In the genomic region with DNA sequence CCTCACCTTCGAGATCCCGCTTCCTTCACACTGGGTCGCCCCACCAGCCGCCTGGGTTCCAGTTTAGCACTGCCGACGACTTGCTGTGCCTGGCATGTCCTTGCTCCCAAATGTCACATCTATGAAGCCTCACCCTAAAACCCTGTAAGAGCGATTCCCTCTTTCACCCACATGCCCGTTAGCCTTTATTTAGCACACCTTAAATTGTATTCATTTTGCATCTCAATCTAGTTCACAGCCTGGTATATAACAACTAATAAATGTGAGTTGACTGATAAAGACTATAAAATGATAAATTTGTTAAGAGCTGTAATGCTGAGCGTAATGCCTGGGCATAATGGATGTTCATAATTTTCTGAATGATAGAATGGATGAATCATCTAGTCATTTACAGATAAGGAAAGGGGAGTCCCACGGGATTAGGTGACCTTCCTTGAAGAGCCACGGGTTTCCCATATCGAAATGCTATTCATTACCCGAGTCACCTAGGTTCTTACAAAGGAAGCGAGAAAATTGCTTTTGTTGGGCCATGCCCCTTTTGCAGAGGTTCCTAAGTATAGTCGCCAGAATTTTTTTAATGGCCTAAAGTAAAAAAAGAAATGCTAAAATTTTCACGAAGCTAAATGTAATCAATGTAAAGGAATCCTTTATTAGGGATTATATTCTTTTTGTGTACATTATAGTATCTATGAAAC, we compare ENCODE assay signal across 8 cellular contexts. TPM values are rescaled to one million over a fixed set of nuclear protein-coding genes. Genes with fewer than 3 reads are reported as not detected.
DNase-seq lines count a peak whose midpoint lies in the region; ATAC-seq and TF ChIP-seq lines count a peak whose summit lies in the region.

No MANE protein-coding gene starts in this region.

- in situ Hi-C loops in HAP-1 (cut with MboI; ENCODE audit: low sequenced_read_pairs), result no loop called here

- H3K27ac Mint-ChIP-seq in activated T-helper 1 cell treated with anti-CD3 and anti-CD28 coated beads, Interleukin-12 subunit alpha, Interleukin-12 subunit beta, Interleukin-2, Interleukin-4 antibody, amounts not matched to agents 30 ng/mL and 10 ng/mL and 1 ng/mL, durations not matched to agents 14 hours and 24 hours and 36 hours, result peak overlapping the region; percentile 90
- H3K27ac Mint-ChIP-seq in immature natural killer cell, result peak overlapping the region; percentile 95 to 98 (median 97)

- DNase-seq in HAP-1 (ENCODE audit: low spot score in 2 of 2) (no peak), immature natural killer cell (no peak), thoracic aorta (ENCODE audit: low spot score) (no peak), NCI-H2029 treated with DMSO at 0.1 percent for 48 hours (lab: John Stamatoyannopoulos, UW) (no peak)
- DNase-seq in activated T-helper 1 cell treated with anti-CD3 and anti-CD28 coated beads, Interleukin-12 subunit alpha, Interleukin-12 subunit beta, Interleukin-2, Interleukin-4 antibody, amounts not matched to agents 30 ng/mL and 10 ng/mL and 1 ng/mL, durations not matched to agents 14 hours and 24 hours and 36 hours (ENCODE audit: low spot score), result no peak

- intact Hi-C loops in activated T-helper 1 cell treated with anti-CD3 and anti-CD28 coated beads, Interleukin-12 subunit alpha, Interleukin-12 subunit beta, Interleukin-2, Interleukin-4 antibody, amounts not matched to agents 30 ng/mL and 10 ng/mL and 1 ng/mL, durations not matched to agents 14 hours and 24 hours and 36 hours (cut with micrococcal nuclease), result loop anchor here (1.0 to 5.0 kb wide), 7 partner anchors 65 to 1828 kb away; a partner anchor contains a TSS

- H2AFZ ChIP-seq in ACC112 (ENCODE audit: low read length, unreplicated experiment), result peak overlapping the region; percentile 84

- H3K36me3 Mint-ChIP-seq in activated T-helper 1 cell treated with anti-CD3 and anti-CD28 coated beads, Interleukin-12 subunit alpha, Interleukin-12 subunit beta, Interleukin-2, Interleukin-4 antibody, amounts not matched to agents 30 ng/mL and 10 ng/mL and 1 ng/mL, durations not matched to agents 14 hours and 24 hours and 36 hours (ENCODE audit: low read depth), result peaks cover 11% of the 10 kb centered on the region
- H3K36me3 Mint-ChIP-seq in immature natural killer cell, result no peaks in the 10 kb centered on the region

- ATAC-seq in thoracic aorta (ENCODE audit: insufficient number of reproducible peaks, low FRiP score, low read depth) (no peak), HG03108 (IDR thresholded peaks at IDR 0.05; ENCODE audit: unreplicated experiment) (no peak), GM21737 (IDR thresholded peaks at IDR 0.05; ENCODE audit: unreplicated experiment) (no peak)

- no peak for TF ChIP-seq CTCF in thoracic aorta (IDR thresholded peaks at IDR 0.05)

- H3K4me1 ChIP-seq in ACC112 (ENCODE audit: control insufficient read depth, insufficient read depth, low read length, unreplicated experiment) (peaks cover 8% of the 10 kb centered on the region), HAP-1 (peaks cover 24% of the 10 kb centered on the region), thoracic aorta (ENCODE audit: control insufficient read depth in 1 of 2, low read depth in 2 of 2) (peaks cover 0 to 6% of the 10 kb centered on the region in 2 donors)

- H3K4me1 Mint-ChIP-seq in activated T-helper 1 cell treated with anti-CD3 and anti-CD28 coated beads, Interleukin-12 subunit alpha, Interleukin-12 subunit beta, Interleukin-2, Interleukin-4 antibody, amounts not matched to agents 30 ng/mL and 10 ng/mL and 1 ng/mL, durations not matched to agents 14 hours and 24 hours and 36 hours (ENCODE audit: low read depth), result peaks cover 10% of the 10 kb centered on the region
- H3K4me1 Mint-ChIP-seq in immature natural killer cell, result peaks cover 16 to 18% of the 10 kb centered on the region in 2 donors

- peak overlapping the region; percentile 88 for H3K4me3 Mint-ChIP-seq in activated T-helper 1 cell treated with anti-CD3 and anti-CD28 coated beads, Interleukin-12 subunit alpha, Interleukin-12 subunit beta, Interleukin-2, Interleukin-4 antibody, amounts not matched to agents 30 ng/mL and 10 ng/mL and 1 ng/mL, durations not matched to agents 14 hours and 24 hours and 36 hours
- peak overlapping the region; percentile 91 to 98 (median 96) for H3K4me3 Mint-ChIP-seq in immature natural killer cell

- H3K9me3 ChIP-seq in HAP-1 (no peaks in the 10 kb centered on the region), thoracic aorta (no peaks in the 10 kb centered on the region)

- H3K27me3 Mint-ChIP-seq in activated T-helper 1 cell treated with anti-CD3 and anti-CD28 coated beads, Interleukin-12 subunit alpha, Interleukin-12 subunit beta, Interleukin-2, Interleukin-4 antibody, amounts not matched to agents 30 ng/mL and 10 ng/mL and 1 ng/mL, durations not matched to agents 14 hours and 24 hours and 36 hours (ENCODE audit: insufficient read depth), result no peaks in the 10 kb centered on the region
- peaks cover 13 to 22% (median 14%) of the 10 kb centered on the region in 3 donors for H3K27me3 Mint-ChIP-seq in immature natural killer cell (ENCODE audit: low read depth in 3 of 3)

- H3K9me3 Mint-ChIP-seq in activated T-helper 1 cell treated with anti-CD3 and anti-CD28 coated beads, Interleukin-12 subunit alpha, Interleukin-12 subunit beta, Interleukin-2, Interleukin-4 antibody, amounts not matched to agents 30 ng/mL and 10 ng/mL and 1 ng/mL, durations not matched to agents 14 hours and 24 hours and 36 hours, result no peaks in the 10 kb centered on the region
- H3K9me3 Mint-ChIP-seq in immature natural killer cell, result no peaks in the 10 kb centered on the region

- peaks cover 13% of the 10 kb centered on the region for H3K27me3 ChIP-seq in ACC112 (ENCODE audit: insufficient read depth, low read length)
- H3K27me3 ChIP-seq in HAP-1 (ENCODE audit: low read depth), result no peaks in the 10 kb centered on the region
- H3K27me3 ChIP-seq in thoracic aorta (replicated peaks; ENCODE audit: insufficient read depth), result no peaks in the 10 kb centered on the region

- H3K27ac ChIP-seq in ACC112 (ENCODE audit: low read depth, low read length), result peak overlapping the region; percentile 58; the same call in 1 of the 2 replicates
- peak overlapping the region; percentile 82 to 85 for H3K27ac ChIP-seq in thoracic aorta

- H3K79me2 ChIP-seq in ACC112 (ENCODE audit: control insufficient read depth, insufficient read depth, low read length, unreplicated experiment), result no peaks in the 10 kb centered on the region

- H3K4me3 ChIP-seq in ACC112 (ENCODE audit: low read depth, low read length) (peak overlapping the region; percentile 88), HAP-1 (peak overlapping the region; percentile 43), thoracic aorta (peak overlapping the region; percentile 84)

- H3K36me3 ChIP-seq in ACC112 (ENCODE audit: insufficient read depth, low read length) (no peaks in the 10 kb centered on the region; the same call in 1 of the 2 replicates), HAP-1 (replicated peaks) (0 out of 2 replicates have a peak, but pooled peaks cover 3% of the 10 kb centered on the region), thoracic aorta (no peaks in the 10 kb centered on the region)

RNA-seq across cellular contexts. Expression of a gene that starts 1.1 kb away (rescaled TPM):
- total RNA-seq in activated T-helper 1 cell treated with anti-CD3 and anti-CD28 coated beads, Interleukin-12 subunit alpha, Interleukin-12 subunit beta, Interleukin-2, Interleukin-4 antibody, amounts not matched to agents 30 ng/mL and 10 ng/mL and 1 ng/mL, durations not matched to agents 14 hours and 24 hours and 36 hours, result 20.7 and 35.3 TPM in 2 replicates
- 10 to 100 TPM; 49.2 to 83.4 (median 71.3) TPM for polyA plus RNA-seq in immature natural killer cell
- total RNA-seq in thoracic aorta, result 100 to 1,000 TPM in 1 of 2 donors, 10 to 100 TPM in 1; 61.6 to 155 TPM
